8 cellular contexts compared by ENCODE assay signal in the genomic region with DNA sequence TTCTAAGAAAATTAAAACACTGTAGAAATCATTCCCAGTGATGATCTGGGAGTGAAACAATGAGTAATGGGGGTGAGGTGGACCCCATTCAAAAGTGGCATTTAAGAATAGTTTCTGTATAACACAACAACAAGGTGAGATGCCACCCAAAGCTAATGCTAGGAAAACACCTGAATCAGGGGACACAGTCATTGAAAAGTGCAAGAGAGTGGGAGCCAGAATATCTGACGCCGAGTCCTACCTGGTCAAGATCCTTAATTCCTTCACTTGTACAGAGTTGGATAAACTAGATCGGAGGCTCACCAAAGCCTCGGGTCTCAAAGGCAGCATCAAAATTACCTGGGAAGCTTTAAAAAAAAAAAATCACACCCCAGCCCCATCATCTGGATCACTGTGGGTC.
"Had no signal": no experiment of that assay in that cellular context is flagged by ENCODE, and none has a peak within 500 bp of the region (broad histone marks: within the 10 kb centered on the region; RNA-seq: fewer than 3 reads in every experiment).

No MANE protein-coding gene starts in this region.

- H3K9ac ChIP-seq: GM23248 had no signal

- ATAC-seq: HCT116 had no signal

- H2AFZ ChIP-seq: GM23248 had no signal

- H3K9me3 ChIP-seq: HAP-1 had no signal

- DNase-seq: GM23248, GOT3, H7, HFFc6, KBM-7 had no signal

- H3K4me3 ChIP-seq: GM23248, HAP-1 had no signal

- H3K36me3 ChIP-seq: HAP-1 had no signal

- FAIRE-seq: HTR-8/SVneo had no signal

- H3K4me1 ChIP-seq: HAP-1 had no signal

- H3K27ac ChIP-seq: GM23248 had no signal
